In the genomic region with DNA sequence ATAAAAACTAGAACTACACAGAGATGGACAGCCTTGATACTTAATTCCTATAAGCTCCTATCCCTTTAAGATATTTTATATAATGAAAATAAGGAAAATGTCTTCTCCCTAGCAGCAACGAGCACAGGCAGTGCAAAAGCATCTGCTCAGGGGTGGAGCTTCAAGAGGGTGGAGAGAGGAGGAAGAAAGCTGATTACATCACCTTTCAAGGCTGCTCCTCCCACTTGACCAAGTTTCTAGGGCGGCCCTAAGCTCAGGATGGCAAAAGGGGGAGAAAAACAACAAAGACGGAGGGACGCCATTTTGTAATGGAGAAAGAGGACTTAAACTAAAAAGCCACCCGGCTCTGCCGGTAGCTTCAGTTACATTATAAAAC, we compare ENCODE assay signal across 8 cellular contexts. TPM values are rescaled to one million over a fixed set of nuclear protein-coding genes. Genes with fewer than 3 reads are reported as not detected.
DNase-seq lines count a peak whose midpoint lies in the region; ATAC-seq and TF ChIP-seq lines count a peak whose summit lies in the region.

No MANE protein-coding gene starts in this region.

- H3K27ac ChIP-seq in Karpas-422 (ENCODE audit: low read length) (peak overlapping the region; percentile 94), Peyer's patch (peak overlapping the region; percentile 87 to 97 (median 92)), esophagus squamous epithelium (peak overlapping the region; percentile 84 to 98 (median 96)), muscle layer of duodenum (ENCODE audit: low read length) (peak overlapping the region; percentile 100)

- peaks cover 74% of the 10 kb centered on the region for H3K4me1 Mint-ChIP-seq in activated T-cell treated with anti-CD3 and anti-CD28 coated beads, Interleukin-2, amount 50 U/mL, for 72 hours (ENCODE audit: low read depth)

- TF ChIP-seq POLR2A in Peyer's patch (IDR thresholded peaks at IDR 0.05) (peak; percentile 29 to 95), esophagus squamous epithelium (IDR thresholded peaks at IDR 0.05) (peak in 2 of 4 donors; percentile 83 to 89)

- H3K9ac ChIP-seq in Karpas-422 (ENCODE audit: low read length), result peak overlapping the region; percentile 99

- intact Hi-C loops in esophagus squamous epithelium (cut with DNase I), result no loop called here

- peak; percentile 39 for ATAC-seq in GM21515 (IDR thresholded peaks at IDR 0.05; ENCODE audit: unreplicated experiment)
- ATAC-seq in activated T-cell treated with anti-CD3 and anti-CD28 coated beads, Interleukin-2, amount 50 U/mL, for 72 hours (replicated peaks in 1 of 2), result peak; percentile 45 to 61

- H3K9me3 ChIP-seq in Karpas-422 (ENCODE audit: low read length) (no peaks in the 10 kb centered on the region), Peyer's patch (no peaks in the 10 kb centered on the region), esophagus squamous epithelium (no peaks in the 10 kb centered on the region), muscle layer of duodenum (ENCODE audit: control insufficient read depth in 1 of 2, low read length in 2 of 2) (no peaks in the 10 kb centered on the region)

- no peaks in the 10 kb centered on the region for H3K9me2 ChIP-seq in Karpas-422 (replicated peaks; ENCODE audit: insufficient read depth, low read length)

- H3K9me3 Mint-ChIP-seq in activated T-cell treated with anti-CD3 and anti-CD28 coated beads, Interleukin-2, amount 50 U/mL, for 72 hours, result no peaks in the 10 kb centered on the region

- peaks cover 57% of the 10 kb centered on the region for H3K79me2 ChIP-seq in Karpas-422 (ENCODE audit: low read length)

- H3K27me3 Mint-ChIP-seq in activated T-cell treated with anti-CD3 and anti-CD28 coated beads, Interleukin-2, amount 50 U/mL, for 72 hours (ENCODE audit: low read depth), result no peaks in the 10 kb centered on the region

- WGBS in esophagus squamous epithelium, 2 donors, result 0% methylated on average over 6 of the region's 6 CpGs

- peak overlapping the region; percentile 100 for H3K4me2 ChIP-seq in Karpas-422 (ENCODE audit: low read depth, low read length, poor library complexity, severe bottlenecking)

- peak overlapping the region; percentile 96 for H3K4me3 ChIP-seq in Karpas-422 (ENCODE audit: low read length)
- H3K4me3 ChIP-seq in Peyer's patch, result peak overlapping the region; percentile 70 to 86 (median 76)
- H3K4me3 ChIP-seq in esophagus squamous epithelium, result peak overlapping the region; percentile 61 to 92 (median 74)
- peak overlapping the region; percentile 95 to 96 for H3K4me3 ChIP-seq in muscle layer of duodenum (ENCODE audit: low read depth in 1 of 2, low read length in 2 of 2)

- peak overlapping the region; percentile 97 to 98 for H3K4me3 Mint-ChIP-seq in activated T-cell treated with anti-CD3 and anti-CD28 coated beads, Interleukin-2, amount 50 U/mL, for 72 hours

- TF ChIP-seq CTCF in Peyer's patch (IDR thresholded peaks at IDR 0.05) (no peak), esophagus squamous epithelium (IDR thresholded peaks at IDR 0.05) (no peak)

- peaks cover 38 to 67% of the 10 kb centered on the region in 2 donors for H3K36me3 Mint-ChIP-seq in activated T-cell treated with anti-CD3 and anti-CD28 coated beads, Interleukin-2, amount 50 U/mL, for 72 hours (ENCODE audit: insufficient read depth in 2 of 2)

- no peak overlapping the region for H2AFZ ChIP-seq in Karpas-422 (ENCODE audit: low read length)

- H3K27ac Mint-ChIP-seq in activated T-cell treated with anti-CD3 and anti-CD28 coated beads, Interleukin-2, amount 50 U/mL, for 72 hours, result peak overlapping the region; percentile 100

- H3K27me3 ChIP-seq in Karpas-422 (ENCODE audit: low read length), result no peaks in the 10 kb centered on the region
- H3K27me3 ChIP-seq in Peyer's patch, result no peaks in the 10 kb centered on the region
- H3K27me3 ChIP-seq in esophagus squamous epithelium, result no peaks in the 10 kb centered on the region
- H3K27me3 ChIP-seq in muscle layer of duodenum (ENCODE audit: low read depth, low read length), result no peaks in the 10 kb centered on the region

- H4K20me1 ChIP-seq in Karpas-422 (ENCODE audit: insufficient read depth, low read depth, low read length), result peaks cover 4% of the 10 kb centered on the region; the same call in 1 of the 2 replicates

- DNase-seq in CMK (ENCODE audit: low read depth) (peak; percentile 90), Karpas-422 (peak; percentile 97), Peyer's patch (peak; percentile 64 to 95 (median 84)), esophagus squamous epithelium (lab: John Stamatoyannopoulos, UW) (peak; percentile 64)
- peak; percentile 87 to 90 for DNase-seq in activated T-cell treated with anti-CD3 and anti-CD28 coated beads, Interleukin-2, amount 50 U/mL, for 72 hours
- peak; percentile 55 for DNase-seq in stimulated activated CD8-positive, alpha-beta memory T cell treated with anti-CD3 and anti-CD28 coated beads, Interleukin-7, amount 100 ng/mL, for 24 hours (ENCODE audit: low read depth)

- H3K36me3 ChIP-seq in Karpas-422 (ENCODE audit: insufficient read depth, low read length) (peaks cover 37% of the 10 kb centered on the region), Peyer's patch (peaks cover 0 to 19% (median 0%) of the 10 kb centered on the region in 3 donors), esophagus squamous epithelium (peaks cover 0 to 26% (median 5%) of the 10 kb centered on the region in 3 donors), muscle layer of duodenum (ENCODE audit: control insufficient read depth in 1 of 2, insufficient read depth in 2 of 2, low read length in 2 of 2) (peaks cover 18 to 27% of the 10 kb centered on the region in 2 donors)

- H3K4me1 ChIP-seq in Karpas-422 (ENCODE audit: low read length) (peaks cover 60% of the 10 kb centered on the region), Peyer's patch (peaks cover 0 to 41% (median 9%) of the 10 kb centered on the region in 4 donors), esophagus squamous epithelium (peaks cover 6 to 67% (median 30%) of the 10 kb centered on the region in 3 donors), muscle layer of duodenum (ENCODE audit: control insufficient read depth in 1 of 2, insufficient read depth in 2 of 2, low read length in 2 of 2) (peaks cover 24 to 48% of the 10 kb centered on the region in 2 donors)

RNA-seq across cellular contexts. Expression of a gene that starts 2.2 kb away (rescaled TPM):
- 64.3 and 170 TPM in 2 replicates for total RNA-seq in Karpas-422 (2014; rRNA removed; shearing (Covaris generic); ENCODE audit: low replicate concordance)
- total RNA-seq in Peyer's patch (10 to 100 TPM; 47.6 to 74.0 (median 61.3) TPM), esophagus squamous epithelium (10 to 100 TPM; 24.2 to 32.6 (median 25.9) TPM)
- 100 to 1,000 TPM; 138 to 154 TPM for total RNA-seq in activated T-cell treated with anti-CD3 and anti-CD28 coated beads, Interleukin-2, amount 50 U/mL, for 72 hours

RNA-seq across cellular contexts. Expression of a gene that starts 2.8 kb away (rescaled TPM):
- 59.2 and 119 TPM in 2 replicates for total RNA-seq in Karpas-422 (2014; rRNA removed; shearing (Covaris generic); ENCODE audit: low replicate concordance)
- 10 to 100 TPM; 35.3 to 59.8 (median 42.5) TPM for total RNA-seq in Peyer's patch
- total RNA-seq in activated T-cell treated with anti-CD3 and anti-CD28 coated beads, Interleukin-2, amount 50 U/mL, for 72 hours, result 100 to 1,000 TPM; 109 to 132 TPM
- 10 to 100 TPM; 31.0 to 56.3 (median 40.6) TPM for total RNA-seq in esophagus squamous epithelium

RNA-seq across cellular contexts. Expression of a gene that starts 11.8 kb away (rescaled TPM):
- total RNA-seq in Karpas-422 (2014; rRNA removed; shearing (Covaris generic); ENCODE audit: low replicate concordance), result 9.6 and 10.3 TPM in 2 replicates
- 10 to 100 TPM in 2 of 4 donors, 1 to 10 TPM in 2; 8.2 to 25.2 (median 15.1) TPM for total RNA-seq in Peyer's patch
- 10 to 100 TPM in 1 of 2 donors, 1 to 10 TPM in 1; 8.3 to 14.2 TPM for total RNA-seq in activated T-cell treated with anti-CD3 and anti-CD28 coated beads, Interleukin-2, amount 50 U/mL, for 72 hours
- total RNA-seq in esophagus squamous epithelium, result 1 to 10 TPM; 5.0 to 6.7 (median 6.3) TPM

RNA-seq across cellular contexts. Expression of a gene that starts 32.1 kb away (rescaled TPM):
- 5.6 and 10.0 TPM in 2 replicates for total RNA-seq in Karpas-422 (2014; rRNA removed; shearing (Covaris generic); ENCODE audit: low replicate concordance)
- total RNA-seq in Peyer's patch (100 to 1,000 TPM in 2 of 4 donors, 10 to 100 TPM in 2; 35.5 to 111 (median 83.8) TPM), esophagus squamous epithelium (10 to 100 TPM in 3 of 4 donors, 1 to 10 TPM in 1; 8.3 to 17.5 (median 12.7) TPM)
- total RNA-seq in activated T-cell treated with anti-CD3 and anti-CD28 coated beads, Interleukin-2, amount 50 U/mL, for 72 hours, result 10 to 100 TPM; 25.8 to 36.0 TPM

RNA-seq across cellular contexts. Expression of a gene that starts 43.6 kb away (rescaled TPM):
- total RNA-seq in Karpas-422 (2014; rRNA removed; shearing (Covaris generic); ENCODE audit: low replicate concordance), result 14.4 and 26.0 TPM in 2 replicates
- total RNA-seq in Peyer's patch (100 to 1,000 TPM in 1 of 4 donors, 10 to 100 TPM in 3; 38.6 to 328 (median 45.2) TPM), esophagus squamous epithelium (10 to 100 TPM; 31.0 to 42.3 (median 36.0) TPM)
- total RNA-seq in activated T-cell treated with anti-CD3 and anti-CD28 coated beads, Interleukin-2, amount 50 U/mL, for 72 hours, result 10 to 100 TPM; 64.6 to 68.1 TPM

Comparison
In these comparisons a context has a peak if more than half of its experiments do, and no peak if none do; other contexts are left out.
1. Peak in every context shown above with its lines: DNase-seq, ATAC-seq, H3K4me3 ChIP-seq and H3K27ac ChIP-seq.